ENCODE assay signal across 21 cellular contexts in genomic region chr21:33116669-33117267, GRCh38. TPM values are rescaled to one million over a fixed set of nuclear protein-coding genes. Genes with fewer than 3 reads are reported as not detected.
DNase-seq lines count a peak whose midpoint lies in the region; ATAC-seq and TF ChIP-seq lines count a peak whose summit lies in the region.
"Had no signal": no experiment of that assay in that cellular context is flagged by ENCODE, and none has a peak within 500 bp of the region (broad histone marks: within the 10 kb centered on the region; RNA-seq: fewer than 3 reads in every experiment).

No MANE protein-coding gene starts in this region.

- no peaks in the 10 kb centered on the region for H3K36me3 Mint-ChIP-seq in brain
- H3K36me3 Mint-ChIP-seq: naive B cell had no signal

- H3K27ac Mint-ChIP-seq in brain: peak overlapping the region in 3 of 5 experiments; percentile 31 to 68 (median 61)
- H3K27ac Mint-ChIP-seq: HFFc6; naive B cell; stimulated activated naive CD8-positive, alpha-beta T cell treated with anti-CD3 and anti-CD28 coated beads, Interleukin-15, Interleukin-2, amounts not matched to agents 100 ng/mL and 50 ng/mL, for 24 hours had no signal

- H3K9me3 Mint-ChIP-seq in brain: peaks cover 0 to 4% (median 0%) of the 10 kb centered on the region in 5 experiments
- H3K9me3 Mint-ChIP-seq: HFFc6; naive B cell; stimulated activated naive CD8-positive, alpha-beta T cell treated with anti-CD3 and anti-CD28 coated beads, Interleukin-15, Interleukin-2, amounts not matched to agents 100 ng/mL and 50 ng/mL, for 24 hours had no signal

- H3K4me1 ChIP-seq in KMS-11 (ENCODE audit: low read depth, poor library complexity, severe bottlenecking): peaks cover 38% of the 10 kb centered on the region
- H3K4me1 ChIP-seq: foreskin keratinocyte had no signal

- peak overlapping the region in 1 of 5 experiments; percentile 60 for H3K4me3 Mint-ChIP-seq in brain
- H3K4me3 Mint-ChIP-seq: HFFc6; naive B cell; stimulated activated naive CD8-positive, alpha-beta T cell treated with anti-CD3 and anti-CD28 coated beads, Interleukin-15, Interleukin-2, amounts not matched to agents 100 ng/mL and 50 ng/mL, for 24 hours had no signal

- H3K4me2 ChIP-seq in KMS-11: peak overlapping the region; percentile 38

- H3K27me3 Mint-ChIP-seq in brain: peaks cover 40% of the 10 kb centered on the region

- H3K4me3 ChIP-seq in KMS-11 (IDR thresholded peaks at IDR 0.05; ENCODE audit: insufficient read depth, low read depth, low read length): no peak overlapping the region
- H3K4me3 ChIP-seq: prostate gland, spleen had no signal

- TF ChIP-seq CTCF in KMS-11 (conservative IDR thresholded peaks at IDR 0.05; ENCODE audit: low read depth, low read length) (no peak), brain (conservative IDR thresholded peaks at IDR 0.05) (no peak)

- no peaks in the 10 kb centered on the region for H3K79me2 ChIP-seq in KMS-11 (ENCODE audit: insufficient read depth, low read depth)

- peak; percentile 85 for ATAC-seq in sciatic nerve
- no peak for ATAC-seq in GM19324 (IDR thresholded peaks at IDR 0.05; ENCODE audit: low FRiP score, unreplicated experiment)
- ATAC-seq: foreskin keratinocyte, left ventricle myocardium superior had no signal

- H4K20me1 ChIP-seq in KMS-11 (ENCODE audit: insufficient read depth): no peaks in the 10 kb centered on the region

- no peaks in the 10 kb centered on the region for H3K36me3 ChIP-seq in KMS-11 (ENCODE audit: insufficient read depth)
- H3K36me3 ChIP-seq: prostate gland, spleen had no signal

- H3K9ac ChIP-seq in KMS-11: no peak overlapping the region; the same call in 1 of the 2 replicates

- peaks cover 60% of the 10 kb centered on the region for H3K4me1 Mint-ChIP-seq in brain
- H3K4me1 Mint-ChIP-seq: naive B cell had no signal

- DNase-seq in activated gamma-delta T cell treated with Interleukin-2 at 50 U/mL for 16 hours (peak; percentile 7), activated gamma-delta T cell (lab: John Stamatoyannopoulos, UW) (no peak), sciatic nerve (ENCODE audit: low spot score) (no peak), SK-N-DZ (ENCODE audit: low spot score) (no peak), NCI-H1105 treated with DMSO at 0.1 percent for 48 hours (lab: John Stamatoyannopoulos, UW) (no peak)
- DNase-seq: activated CD4-positive, alpha-beta T cell treated with anti-CD3 and anti-CD28 coated beads, Interleukin-2, amount 50 U/mL, for 48 hours; DMS153; foreskin keratinocyte; HFFc6; left ventricle myocardium superior; MM.1S; naive B cell; NCI-H2081 treated with DMSO at 0.1 percent for 48 hours; spleen had no signal

- intact Hi-C loops in sciatic nerve (cut with DNase I): no loop called here

- H3K27me3 ChIP-seq in KMS-11 (ENCODE audit: insufficient read depth, low read depth): no peaks in the 10 kb centered on the region

- H2AFZ ChIP-seq in KMS-11 (ENCODE audit: low read depth): peak overlapping the region; percentile 27; the same call in 1 of the 2 replicates

- peak overlapping the region; percentile 67 for H3K27ac ChIP-seq in KMS-11
- H3K27ac ChIP-seq: foreskin keratinocyte, prostate gland, spleen had no signal

RNA-seq across cellular contexts. Expression of gene OLIG1, which starts 46.8 kb away (rescaled TPM):
- polyA plus RNA-seq in brain (ENCODE audit: insufficient read depth, low read depth, low replicate concordance): 114 TPM
- total RNA-seq in sciatic nerve: 0.53 TPM
- polyA plus RNA-seq in SK-N-DZ (2014; cell fraction: cytosol; rRNA removed): not detected in 2 replicates
- not detected in 2 replicates for polyA plus RNA-seq in SK-N-DZ (2014; cell fraction: nucleus; rRNA removed)
- total RNA-seq: bronchial epithelial cell; foreskin keratinocyte; HFFc6; T-helper 2 cell treated with Interferon-gamma antibody and Interleukin-4, amounts not matched to agents 100 ng/mL and 5 ng/mL, for 36 hours had no signal
- polyA plus RNA-seq: foreskin keratinocyte had no signal
